In genomic region chr17:27456681-27457404, GRCh38 we compare ENCODE assay signal across 8 cellular contexts. TPM values are rescaled to one million over a fixed set of nuclear protein-coding genes. Genes with fewer than 3 reads are reported as not detected.
DNase-seq lines count a peak whose midpoint lies in the region; ATAC-seq and TF ChIP-seq lines count a peak whose summit lies in the region.

No MANE protein-coding gene starts in this region.

- no peak overlapping the region for H2BK12ac ChIP-seq in mesenchymal stem cell (ENCODE audit: low read length in 2 of 2)

- H4K91ac ChIP-seq in mesenchymal stem cell (ENCODE audit: low read length), result peak overlapping the region; percentile 22

- intact Hi-C loops in uterus (cut with DNase I; ENCODE audit: low total_unique reads), result no loop called here

- H2BK15ac ChIP-seq in mesenchymal stem cell (ENCODE audit: low read depth, poor library complexity, severe bottlenecking), result peak overlapping the region; percentile 80

- H3K4ac ChIP-seq in mesenchymal stem cell (ENCODE audit: low read depth in 1 of 2, low read length in 2 of 2), result peak overlapping the region in 1 of 2 experiments; percentile 56

- H3K27me3 ChIP-seq in MG63, result peaks cover 4% of the 10 kb centered on the region; the same call in 1 of the 2 replicates
- H3K27me3 ChIP-seq in mesenchymal stem cell (ENCODE audit: control insufficient read depth in 1 of 2, insufficient read depth in 1 of 2, low read length in 2 of 2), result no peaks in the 10 kb centered on the region
- H3K27me3 ChIP-seq in uterus, result no peaks in the 10 kb centered on the region

- H3K23ac ChIP-seq in mesenchymal stem cell (ENCODE audit: low read length in 2 of 2), result peak overlapping the region; percentile 20 to 38

- H3K18ac ChIP-seq in mesenchymal stem cell (ENCODE audit: low read depth in 1 of 2, low read length in 2 of 2), result peak overlapping the region; percentile 0 to 90

- H3K79me1 ChIP-seq in mesenchymal stem cell (replicated peaks; ENCODE audit: low read length, poor library complexity, severe bottlenecking), result peaks cover 8% of the 10 kb centered on the region

- H3K14ac ChIP-seq in mesenchymal stem cell (ENCODE audit: low read length in 2 of 2), result peak overlapping the region in 1 of 2 experiments; percentile 96

- no peak overlapping the region for H4K8ac ChIP-seq in mesenchymal stem cell (ENCODE audit: low read length)

- no peaks in the 10 kb centered on the region for H3K9me3 ChIP-seq in MG63
- no peaks in the 10 kb centered on the region for H3K9me3 ChIP-seq in mesenchymal stem cell (ENCODE audit: control insufficient read depth, low read length)
- H3K9me3 ChIP-seq in uterus, result no peaks in the 10 kb centered on the region

- peak overlapping the region; percentile 68 for H3K4me3 ChIP-seq in MG63
- H3K4me3 ChIP-seq in mesenchymal stem cell (ENCODE audit: insufficient read depth in 1 of 2, low read depth in 1 of 2, low read length in 2 of 2), result peak overlapping the region; percentile 67 to 77
- H3K4me3 ChIP-seq in uterus, result peak overlapping the region; percentile 58 to 78

- H3K4me2 ChIP-seq in mesenchymal stem cell (ENCODE audit: low read length, poor library complexity, severe bottlenecking), result peak overlapping the region; percentile 93

- WGBS in mesenchymal stem cell, result 1% methylated on average over 49 of the region's 58 CpGs

- no peak for ATAC-seq in GM19023 (IDR thresholded peaks at IDR 0.05; ENCODE audit: unreplicated experiment)
- no peak for ATAC-seq in HG02884 (IDR thresholded peaks at IDR 0.05; ENCODE audit: unreplicated experiment)

- H3K36me3 ChIP-seq in MG63 (no peaks in the 10 kb centered on the region), mesenchymal stem cell (ENCODE audit: control insufficient read depth in 1 of 2, insufficient read depth in 2 of 2, low read depth in 1 of 2, low read length in 2 of 2) (peaks cover 0 to 2% of the 10 kb centered on the region in 2 experiments), uterus (no peaks in the 10 kb centered on the region)

- peak overlapping the region; percentile 73 for H3K27ac ChIP-seq in caudate nucleus (ENCODE audit: low read depth, low read length)
- H3K27ac ChIP-seq in mesenchymal stem cell (ENCODE audit: low read length, poor library complexity, severe bottlenecking), result no peak overlapping the region
- peak overlapping the region; percentile 92 to 97 for H3K27ac ChIP-seq in uterus

- no peak for TF ChIP-seq POLR2A in uterus (IDR thresholded peaks at IDR 0.05)

- no peak for TF ChIP-seq CTCF in uterus (IDR thresholded peaks at IDR 0.05)

- peak overlapping the region; percentile 84 for H3K9ac ChIP-seq in mesenchymal stem cell (ENCODE audit: low read length)

- peak; percentile 33 for DNase-seq in GM03348 (ENCODE audit: low spot score)
- DNase-seq in MG63, result peak; percentile 33
- DNase-seq in caudate nucleus (lab: John Stamatoyannopoulos, UW), result peak in 11 of 61 donors; percentile 16 to 46 (median 30)
- DNase-seq in mesenchymal stem cell, result no peak
- DNase-seq in uterus, result peak in 1 of 2 donors; percentile 38
- no peak for DNase-seq in GM19238 (ENCODE audit: insufficient read length, low spot score)

- H2BK5ac ChIP-seq in mesenchymal stem cell (ENCODE audit: low read depth, low read length, poor library complexity, severe bottlenecking), result no peak overlapping the region

- no peak overlapping the region for H2AK5ac ChIP-seq in mesenchymal stem cell (ENCODE audit: low read length, severe bottlenecking)

- H2AFZ ChIP-seq in mesenchymal stem cell (ENCODE audit: low read depth, low read length), result no peak overlapping the region

- H2BK120ac ChIP-seq in mesenchymal stem cell (ENCODE audit: low read depth, low read length), result no peak overlapping the region

- H3K4me1 ChIP-seq in mesenchymal stem cell (ENCODE audit: control insufficient read depth, insufficient read depth, low read depth, low read length) (peaks cover 23% of the 10 kb centered on the region), uterus (peaks cover 0 to 14% of the 10 kb centered on the region in 2 donors)

RNA-seq across cellular contexts. Expression of gene KSR1, which starts 0.6 kb away (rescaled TPM):
- 0.52 and 7.6 TPM in 2 replicates for total RNA-seq in MG63 (2014; rRNA removed; shearing (Covaris generic); ENCODE audit: low replicate concordance)
- polyA plus RNA-seq in mesenchymal stem cell (2013, experiment 1 of 2), result 20.6 TPM
- polyA plus RNA-seq in mesenchymal stem cell (2013, experiment 2 of 2), result 20.0 TPM
- total RNA-seq in uterus, result 10 to 100 TPM; 17.7 to 77.0 (median 34.6) TPM

Comparison
In these comparisons a context has a peak if more than half of its experiments do, and no peak if none do; other contexts are left out.
1. DNase-seq: peak in GM03348 (single experiment) and MG63 (single experiment); none in mesenchymal stem cell (single experiment) and GM19238 (single experiment).
2. Peak in every context shown above with its lines, with median percentiles within 50 percentile points of each other: H3K4me3 ChIP-seq.